In the genomic region with DNA sequence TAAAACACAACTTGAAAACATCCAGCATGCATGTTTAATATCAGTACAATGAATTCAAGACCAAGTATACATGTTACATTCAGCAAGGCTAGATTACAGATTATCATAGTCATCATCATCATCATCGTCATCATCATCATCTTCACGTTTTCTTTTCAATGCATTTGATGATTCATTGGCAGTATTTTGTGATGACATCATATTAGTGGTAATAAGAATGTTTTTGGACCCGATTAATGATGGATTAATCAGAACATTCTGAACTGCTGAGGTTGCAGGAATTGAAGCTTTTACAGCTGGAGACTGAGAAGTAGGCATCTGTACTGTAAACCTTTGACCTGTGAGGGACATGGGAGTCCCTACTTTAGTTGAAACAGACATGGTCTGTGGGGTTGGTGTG, we compare ENCODE assay signal across 1 cellular context.
TF ChIP-seq lines count a peak whose summit lies in the region.

No MANE protein-coding gene starts in this region.

TF ChIP-seq in HepG2, 621 proteins besides CTCF, POLR2A, EP300 and RAD21:
- peak; percentile 87 for TF ChIP-seq CREB1 (IDR thresholded peaks at IDR 0.05)
- TF ChIP-seq CREB1 (CRISPR knock-in tag; IDR thresholded peaks at IDR 0.05) = no peak
- peak; percentile 94 for TF ChIP-seq ATF7 (IDR thresholded peaks at IDR 0.05)
- no peak for TF ChIP-seq ATF7 (CRISPR knock-in tag; IDR thresholded peaks at IDR 0.05)
- peak; percentile 71 to 86 for TF ChIP-seq MAFK (conservative IDR thresholded peaks at IDR 0.05 in 1 of 2, IDR thresholded peaks at IDR 0.05 in 1 of 2; ENCODE audit: low read length in 2 of 2)
- TF ChIP-seq WIZ (CRISPR knock-in tag; IDR thresholded peaks at IDR 0.05) = no peak
- peak; percentile 83 for TF ChIP-seq MAFF (IDR thresholded peaks at IDR 0.05; ENCODE audit: low read depth, low read length)
